Comparison of ENCODE assay signal across 35 cellular contexts in genomic region chr3:157526036-157526435, GRCh38.
"Had no signal": no experiment of that assay in that cellular context is flagged by ENCODE, and none has a peak within 500 bp of the region (broad histone marks: within the 10 kb centered on the region; RNA-seq: fewer than 3 reads in every experiment).

No MANE protein-coding gene starts in this region.

- H3K9me3 ChIP-seq: MG63 had no signal

- H3K36me3 ChIP-seq: MG63 had no signal

- DNase-seq: Karpas-422, Kasumi-1, MG63, MM.1S, MV-4-11, NCI-H1048, NCI-H1092, NCI-H1092 treated with DMSO at 0.1 percent for 48 hours, NCI-H1105, NCI-H1105 treated with DMSO at 0.1 percent for 48 hours, NCI-H1417, NCI-H1417 treated with DMSO at 0.1 percent for 48 hours, NCI-H1436, NCI-H1436 treated with DMSO at 0.1 percent for 48 hours, NCI-H146, NCI-H1694, NCI-H1694 treated with DMSO at 0.1 percent for 48 hours, NCI-H187, NCI-H187 treated with DMSO at 0.1 percent for 48 hours, NCI-H1930, NCI-H2029, NCI-H2029 treated with DMSO at 0.1 percent for 48 hours, NCI-H2081, NCI-H2081 treated with DMSO at 0.1 percent for 48 hours, NCI-H2107, NCI-H2171, NCI-H2171 treated with DMSO at 0.1 percent for 48 hours, NCI-H2227 treated with DMSO at 0.1 percent for 48 hours, NCI-H226, NCI-H345, NCI-H446, NCI-H446 treated with DMSO at 0.1 percent for 48 hours, NCI-H510A, NCI-H510A treated with DMSO at 0.1 percent for 48 hours, NCI-H524 had no signal

- H3K4me3 ChIP-seq: MG63 had no signal

- H3K27me3 ChIP-seq: MG63 had no signal
